30 cellular contexts compared by ENCODE assay signal in genomic region chr2:222087998-222088397, GRCh38.
"Had no signal": no experiment of that assay in that cellular context is flagged by ENCODE, and none has a peak within 500 bp of the region (broad histone marks: within the 10 kb centered on the region; RNA-seq: fewer than 3 reads in every experiment).

No MANE protein-coding gene starts in this region.

- H3K36me3 ChIP-seq: esophagus muscularis mucosa, gastrocnemius medialis, heart left ventricle had no signal

- FAIRE-seq: colon had no signal

- H3K27ac Mint-ChIP-seq: activated CD4-positive, alpha-beta T cell treated with anti-CD3 and anti-CD28 coated beads, Interleukin-2, amount 10 ng/mL, durations not matched to agents 7 days and 5 days; activated CD8-positive, alpha-beta T cell treated with anti-CD3 and anti-CD28 coated beads for 36 hours; activated naive CD8-positive, alpha-beta T cell; activated T-helper 17 cell treated with anti-CD3 and anti-CD28 coated beads, Interleukin-2, amount 50 U/mL, for 72 hours; effector memory CD8-positive, alpha-beta T cell; WTC11 had no signal

- H3K4me3 ChIP-seq: body of pancreas, esophagus muscularis mucosa, gastrocnemius medialis, heart left ventricle had no signal

- H3K27me3 ChIP-seq: body of pancreas, esophagus muscularis mucosa, foreskin keratinocyte, gastrocnemius medialis, heart left ventricle had no signal

- H3K9me3 Mint-ChIP-seq: activated T-helper 17 cell treated with anti-CD3 and anti-CD28 coated beads, Interleukin-2, amount 50 U/mL, for 72 hours had no signal

- H3K4me1 ChIP-seq: body of pancreas, esophagus muscularis mucosa, foreskin keratinocyte, gastrocnemius medialis, heart left ventricle had no signal

- H3K27me3 Mint-ChIP-seq: activated CD4-positive, alpha-beta T cell treated with anti-CD3 and anti-CD28 coated beads, Interleukin-2, amount 10 ng/mL, durations not matched to agents 7 days and 5 days; effector memory CD8-positive, alpha-beta T cell had no signal

- H3K9me3 ChIP-seq: body of pancreas, gastrocnemius medialis had no signal

- DNase-seq: activated CD4-positive, alpha-beta T cell treated with anti-CD3 and anti-CD28 coated beads for 1 hour; activated CD4-positive, alpha-beta T cell treated with anti-CD3 and anti-CD28 coated beads for 4 hours; activated CD4-positive, alpha-beta T cell treated with anti-CD3 and anti-CD28 coated beads, Interleukin-2, amount 10 ng/mL, durations not matched to agents 7 days and 5 days; activated CD4-positive, alpha-beta T cell treated with anti-CD3 and anti-CD28 coated beads, Interleukin-2, amount 50 U/mL, for 48 hours; activated CD8-positive, alpha-beta memory T cell treated with anti-CD3 and anti-CD28 coated beads for 24 hours; activated CD8-positive, alpha-beta T cell treated with anti-CD3 and anti-CD28 coated beads for 36 hours; activated effector memory CD4-positive, alpha-beta T cell treated with Interleukin-2 at 50 U/mL for 16 hours; activated gamma-delta T cell treated with Interleukin-2 at 50 U/mL for 16 hours; activated naive CD4-positive, alpha-beta T cell treated with anti-CD3 and anti-CD28 coated beads, Interleukin-2, amount 50 U/mL, for 16 hours; activated naive CD4-positive, alpha-beta T cell treated with Interleukin-2 at 50 U/mL for 16 hours; activated T-cell treated with anti-CD3 and anti-CD28 coated beads, Interleukin-2, amount 50 U/mL, for 4 hours; amniotic stem cell; anterior cingulate cortex; body of pancreas; caudate nucleus; cortex of kidney; dermis blood vessel endothelial cell; effector CD4-positive, alpha-beta T cell; effector memory CD8-positive, alpha-beta T cell; erythroblast; foreskin keratinocyte; gastrocnemius medialis; glutamatergic neuron; heart left ventricle; T-helper 2 cell had no signal

- H3K36me3 Mint-ChIP-seq: activated naive CD8-positive, alpha-beta T cell; WTC11 had no signal

- H3K4me3 Mint-ChIP-seq: activated CD4-positive, alpha-beta T cell treated with anti-CD3 and anti-CD28 coated beads, Interleukin-2, amount 10 ng/mL, durations not matched to agents 7 days and 5 days; activated CD8-positive, alpha-beta T cell treated with anti-CD3 and anti-CD28 coated beads for 36 hours; activated naive CD8-positive, alpha-beta T cell; activated T-cell treated with anti-CD3 and anti-CD28 coated beads, Interleukin-2, amount 50 U/mL, for 4 hours; activated T-helper 17 cell treated with anti-CD3 and anti-CD28 coated beads, Interleukin-2, amount 50 U/mL, for 72 hours; effector memory CD8-positive, alpha-beta T cell; WTC11 had no signal

- H3K4me1 Mint-ChIP-seq: activated CD4-positive, alpha-beta T cell treated with anti-CD3 and anti-CD28 coated beads, Interleukin-2, amount 10 ng/mL, durations not matched to agents 7 days and 5 days; activated T-helper 17 cell treated with anti-CD3 and anti-CD28 coated beads, Interleukin-2, amount 50 U/mL, for 72 hours; WTC11 had no signal

- ATAC-seq: activated CD8-positive, alpha-beta T cell treated with anti-CD3 and anti-CD28 coated beads for 36 hours; activated T-cell treated with anti-CD3 and anti-CD28 coated beads, Interleukin-2, amount 50 U/mL, for 4 hours; activated T-helper 17 cell treated with anti-CD3 and anti-CD28 coated beads, Interleukin-2, amount 50 U/mL, for 72 hours; body of pancreas; effector memory CD8-positive, alpha-beta T cell; foreskin keratinocyte; gastrocnemius medialis; heart left ventricle; WTC11 had no signal

- H3K27ac ChIP-seq: body of pancreas, esophagus muscularis mucosa, foreskin keratinocyte, gastrocnemius medialis, heart left ventricle had no signal
